22 cellular contexts compared by ENCODE assay signal in genomic region chr14:90505531-90505930, GRCh38.
"Had no signal": no experiment of that assay in that cellular context is flagged by ENCODE, and none has a peak within 500 bp of the region (broad histone marks: within the 10 kb centered on the region; RNA-seq: fewer than 3 reads in every experiment).

No MANE protein-coding gene starts in this region.

- DNase-seq: activated B cell treated with CpG ODN at 0.5 μM for 24 hours; activated CD4-positive, alpha-beta T cell treated with anti-CD3 and anti-CD28 coated beads for 36 hours; activated CD4-positive, alpha-beta T cell treated with anti-CD3 and anti-CD28 coated beads, Interleukin-2, amount 50 U/mL, for 4 hours; activated CD8-positive, alpha-beta memory T cell treated with anti-CD3 and anti-CD28 coated beads for 24 hours; activated CD8-positive, alpha-beta memory T cell treated with anti-CD3 and anti-CD28 coated beads, Interleukin-2, amount 50 U/mL, for 4 hours; activated T-cell treated with anti-CD3 and anti-CD28 coated beads, Interleukin-2, amount 50 U/mL, for 24 hours; adrenal gland; gastrocnemius medialis; mesenchymal stem cell; mucosa of descending colon; nephron progenitor cell; occipital lobe; small intestine; stimulated activated CD4-positive, alpha-beta T cell treated with anti-CD3 and anti-CD28 coated beads, Interleukin-4, amount 100 ng/mL, for 1 hour; stimulated activated naive CD4-positive, alpha-beta T cell; T1000; testis; trophoblast cell; uterus had no signal

- H3K4me3 ChIP-seq: adrenal gland, breast epithelium, coronary artery, esophagus muscularis mucosa, gastrocnemius medialis, mucosa of descending colon, testis, uterus had no signal

- H3K9me3 ChIP-seq: adrenal gland, breast epithelium, esophagus muscularis mucosa, gastrocnemius medialis, mucosa of descending colon, testis, uterus had no signal

- H3K27me3 ChIP-seq: adrenal gland, breast epithelium, esophagus muscularis mucosa, gastrocnemius medialis, testis, uterus had no signal

- H3K27ac ChIP-seq: adrenal gland, breast epithelium, coronary artery, esophagus muscularis mucosa, gastrocnemius medialis, testis, uterus had no signal

- H3K36me3 ChIP-seq: adrenal gland, breast epithelium, esophagus muscularis mucosa, gastrocnemius medialis, uterus had no signal

- H3K4me1 ChIP-seq: adrenal gland, gastrocnemius medialis, testis, uterus had no signal
